In genomic region chr9:14323083-14323968, GRCh38 we compare ENCODE assay signal across 1 cellular context.
TF ChIP-seq lines count a peak whose summit lies in the region.

No MANE protein-coding gene starts in this region.

TF ChIP-seq in HEK293, 187 proteins besides CTCF, POLR2A, EP300 and RAD21 (continued from another document):
- TF ChIP-seq AEBP2 (tag by site-specific recombination; IDR thresholded peaks at IDR 0.05; ENCODE audit: borderline replicate concordance) (no peak), ZNF184 (tag by site-specific recombination; IDR thresholded peaks at IDR 0.05) (no peak), ZNF366 (tag by site-specific recombination; conservative IDR thresholded peaks at IDR 0.05) (0 out of 2 replicates have a peak, but pooled peaks have one; percentile 7), ZNF658 (tag by site-specific recombination; IDR thresholded peaks at IDR 0.05) (no peak), REPIN1 (tag by site-specific recombination; IDR thresholded peaks at IDR 0.05; ENCODE audit: low read depth) (no peak), ZNF302 (tag by site-specific recombination; IDR thresholded peaks at IDR 0.05; ENCODE audit: low read depth) (no peak), ELK4 (IDR thresholded peaks at IDR 0.05; ENCODE audit: borderline replicate concordance, low read depth, low read length) (no peak), TCF7L2 (IDR thresholded peaks at IDR 0.05; ENCODE audit: borderline replicate concordance, low read depth, low read length) (no peak), ZNF785 (tag by site-specific recombination; IDR thresholded peaks at IDR 0.05) (no peak), ZNF558 (tag by site-specific recombination; IDR thresholded peaks at IDR 0.05) (no peak), ZNF324 (tag by site-specific recombination; IDR thresholded peaks at IDR 0.05) (no peak), ZNF529 (tag by site-specific recombination; IDR thresholded peaks at IDR 0.05; ENCODE audit: insufficient replicate concordance) (no peak), ZNF394 (tag by site-specific recombination; IDR thresholded peaks at IDR 0.05; ENCODE audit: borderline replicate concordance) (no peak), ZBTB48 (tag by site-specific recombination; IDR thresholded peaks at IDR 0.05) (no peak), ZNF514 (tag by site-specific recombination; IDR thresholded peaks at IDR 0.05) (no peak), ZNF600 (tag by site-specific recombination; IDR thresholded peaks at IDR 0.05) (no peak), ZNF624 (tag by site-specific recombination; IDR thresholded peaks at IDR 0.05) (no peak), SCRT1 (tag by site-specific recombination; IDR thresholded peaks at IDR 0.05; ENCODE audit: borderline replicate concordance) (0 out of 2 replicates have a peak, but pooled peaks have one; percentile 31), ZNF239 (tag by site-specific recombination; IDR thresholded peaks at IDR 0.05) (no peak), ZNF513 (tag by site-specific recombination; IDR thresholded peaks at IDR 0.05) (no peak), ZSCAN16 (tag by site-specific recombination; IDR thresholded peaks at IDR 0.05) (no peak), ZNF76 (tag by site-specific recombination; IDR thresholded peaks at IDR 0.05; ENCODE audit: borderline replicate concordance, low read depth) (no peak), ZNF2 (tag by site-specific recombination; IDR thresholded peaks at IDR 0.05) (no peak), ZBTB17 (tag by site-specific recombination; IDR thresholded peaks at IDR 0.05) (peak; percentile 22), ZNF776 (tag by site-specific recombination; IDR thresholded peaks at IDR 0.05; ENCODE audit: borderline replicate concordance) (no peak), HIC1 (tag by site-specific recombination; IDR thresholded peaks at IDR 0.05) (no peak), SCRT2 (tag by site-specific recombination; IDR thresholded peaks at IDR 0.05) (peak; percentile 64), ZNF623 (tag by site-specific recombination; IDR thresholded peaks at IDR 0.05) (no peak), ZNF112 (tag by site-specific recombination; IDR thresholded peaks at IDR 0.05) (no peak), GLI4 (tag by site-specific recombination; IDR thresholded peaks at IDR 0.05) (no peak), ZNF48 (tag by site-specific recombination; IDR thresholded peaks at IDR 0.05) (no peak), ZXDB (tag by site-specific recombination; IDR thresholded peaks at IDR 0.05) (peak; percentile 32; the same call in 1 of the 2 replicates), ZNF146 (tag by site-specific recombination; IDR thresholded peaks at IDR 0.05) (no peak)
- TF ChIP-seq, protein P1, sequence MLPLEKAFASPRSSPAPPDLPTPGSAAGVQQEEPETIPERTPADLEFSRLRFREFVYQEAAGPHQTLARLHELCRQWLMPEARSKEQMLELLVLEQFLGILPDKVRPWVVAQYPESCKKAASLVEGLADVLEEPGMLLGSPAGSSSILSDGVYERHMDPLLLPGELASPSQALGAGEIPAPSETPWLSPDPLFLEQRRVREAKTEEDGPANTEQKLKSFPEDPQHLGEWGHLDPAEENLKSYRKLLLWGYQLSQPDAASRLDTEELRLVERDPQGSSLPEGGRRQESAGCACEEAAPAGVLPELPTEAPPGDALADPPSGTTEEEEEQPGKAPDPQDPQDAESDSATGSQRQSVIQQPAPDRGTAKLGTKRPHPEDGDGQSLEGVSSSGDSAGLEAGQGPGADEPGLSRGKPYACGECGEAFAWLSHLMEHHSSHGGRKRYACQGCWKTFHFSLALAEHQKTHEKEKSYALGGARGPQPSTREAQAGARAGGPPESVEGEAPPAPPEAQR (tag by site-specific recombination; IDR thresholded peaks at IDR 0.05), result no peak
- TF ChIP-seq, protein P2, sequence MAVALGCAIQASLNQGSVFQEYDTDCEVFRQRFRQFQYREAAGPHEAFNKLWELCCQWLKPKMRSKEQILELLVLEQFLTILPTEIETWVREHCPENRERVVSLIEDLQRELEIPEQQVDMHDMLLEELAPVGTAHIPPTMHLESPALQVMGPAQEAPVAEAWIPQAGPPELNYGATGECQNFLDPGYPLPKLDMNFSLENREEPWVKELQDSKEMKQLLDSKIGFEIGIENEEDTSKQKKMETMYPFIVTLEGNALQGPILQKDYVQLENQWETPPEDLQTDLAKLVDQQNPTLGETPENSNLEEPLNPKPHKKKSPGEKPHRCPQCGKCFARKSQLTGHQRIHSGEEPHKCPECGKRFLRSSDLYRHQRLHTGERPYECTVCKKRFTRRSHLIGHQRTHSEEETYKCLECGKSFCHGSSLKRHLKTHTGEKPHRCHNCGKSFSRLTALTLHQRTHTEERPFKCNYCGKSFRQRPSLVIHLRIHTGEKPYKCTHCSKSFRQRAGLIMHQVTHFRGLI (tag by site-specific recombination; IDR thresholded peaks at IDR 0.05), result no peak
- TF ChIP-seq, protein P3, sequence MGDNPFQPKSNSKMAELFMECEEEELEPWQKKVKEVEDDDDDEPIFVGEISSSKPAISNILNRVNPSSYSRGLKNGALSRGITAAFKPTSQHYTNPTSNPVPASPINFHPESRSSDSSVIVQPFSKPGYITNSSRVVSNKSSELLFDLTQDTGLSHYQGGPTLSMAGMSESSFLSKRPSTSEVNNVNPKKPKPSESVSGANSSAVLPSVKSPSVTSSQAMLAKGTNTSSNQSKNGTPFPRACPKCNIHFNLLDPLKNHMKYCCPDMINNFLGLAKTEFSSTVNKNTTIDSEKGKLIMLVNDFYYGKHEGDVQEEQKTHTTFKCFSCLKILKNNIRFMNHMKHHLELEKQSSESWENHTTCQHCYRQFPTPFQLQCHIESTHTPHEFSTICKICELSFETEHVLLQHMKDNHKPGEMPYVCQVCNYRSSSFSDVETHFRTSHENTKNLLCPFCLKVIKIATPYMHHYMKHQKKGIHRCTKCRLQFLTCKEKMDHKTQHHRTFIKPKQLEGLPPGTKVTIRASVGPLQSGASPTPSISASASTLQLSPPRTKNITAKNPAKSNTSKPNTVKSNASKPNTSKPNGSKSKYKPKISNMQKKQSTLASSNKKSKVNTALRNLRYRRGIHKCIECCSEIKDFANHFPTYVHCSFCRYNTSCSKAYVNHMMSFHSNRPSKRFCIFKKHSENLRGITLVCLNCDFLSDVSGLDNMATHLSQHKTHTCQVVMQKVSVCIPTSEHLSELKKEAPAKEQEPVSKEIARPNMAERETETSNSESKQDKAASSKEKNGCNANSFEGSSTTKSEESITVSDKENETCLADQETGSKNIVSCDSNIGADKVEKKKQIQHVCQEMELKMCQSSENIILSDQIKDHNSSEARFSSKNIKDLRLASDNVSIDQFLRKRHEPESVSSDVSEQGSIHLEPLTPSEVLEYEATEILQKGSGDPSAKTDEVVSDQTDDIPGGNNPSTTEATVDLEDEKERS (tag by site-specific recombination; IDR thresholded peaks at IDR 0.05), result no peak
- TF ChIP-seq, protein P4, sequence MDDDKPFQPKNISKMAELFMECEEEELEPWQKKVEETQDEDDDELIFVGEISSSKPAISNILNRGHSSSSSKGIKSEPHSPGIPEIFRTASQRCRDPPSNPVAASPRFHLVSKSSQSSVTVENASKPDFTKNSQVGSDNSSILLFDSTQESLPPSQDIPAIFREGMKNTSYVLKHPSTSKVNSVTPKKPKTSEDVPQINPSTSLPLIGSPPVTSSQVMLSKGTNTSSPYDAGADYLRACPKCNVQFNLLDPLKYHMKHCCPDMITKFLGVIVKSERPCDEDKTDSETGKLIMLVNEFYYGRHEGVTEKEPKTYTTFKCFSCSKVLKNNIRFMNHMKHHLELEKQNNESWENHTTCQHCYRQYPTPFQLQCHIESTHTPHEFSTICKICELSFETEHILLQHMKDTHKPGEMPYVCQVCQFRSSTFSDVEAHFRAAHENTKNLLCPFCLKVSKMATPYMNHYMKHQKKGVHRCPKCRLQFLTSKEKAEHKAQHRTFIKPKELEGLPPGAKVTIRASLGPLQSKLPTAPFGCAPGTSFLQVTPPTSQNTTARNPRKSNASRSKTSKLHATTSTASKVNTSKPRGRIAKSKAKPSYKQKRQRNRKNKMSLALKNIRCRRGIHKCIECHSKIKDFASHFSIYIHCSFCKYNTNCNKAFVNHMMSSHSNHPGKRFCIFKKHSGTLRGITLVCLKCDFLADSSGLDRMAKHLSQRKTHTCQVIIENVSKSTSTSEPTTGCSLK (tag by site-specific recombination; IDR thresholded peaks at IDR 0.05), result no peak
